ENCODE assay signal across 14 cellular contexts in the genomic region with DNA sequence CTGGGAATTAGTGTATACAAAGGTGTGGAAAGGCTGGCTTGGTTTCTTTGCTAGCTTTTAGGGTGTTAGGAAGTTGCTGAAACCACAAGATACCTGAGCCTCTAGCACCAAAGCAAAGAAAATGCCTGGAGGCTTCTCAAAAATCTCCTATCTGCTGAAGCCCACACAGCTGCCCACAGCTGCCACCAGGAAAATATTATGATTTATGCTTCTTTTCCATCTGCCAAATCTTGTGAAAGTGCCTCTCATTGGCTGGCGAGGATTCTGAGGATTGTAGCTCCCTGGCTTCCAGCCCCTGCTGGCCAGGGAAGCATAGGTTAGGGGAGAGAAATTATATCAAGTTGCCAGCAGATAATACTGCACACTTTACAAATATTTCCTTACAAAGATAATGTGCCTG.
DNase-seq lines count a peak whose midpoint lies in the region; ATAC-seq and TF ChIP-seq lines count a peak whose summit lies in the region.
"Had no signal": no experiment of that assay in that cellular context is flagged by ENCODE, and none has a peak within 500 bp of the region (broad histone marks: within the 10 kb centered on the region; RNA-seq: fewer than 3 reads in every experiment).

No MANE protein-coding gene starts in this region.

- H3K27ac Mint-ChIP-seq in neural crest cell (ENCODE audit: unreplicated experiment): no peak overlapping the region

- TF ChIP-seq CTCF in choroid plexus epithelial cell (conservative IDR thresholded peaks at IDR 0.05; ENCODE audit: low read depth, low read length) (peak; percentile 48), neural crest cell (conservative IDR thresholded peaks at IDR 0.05) (peak; percentile 28)

- no peaks in the 10 kb centered on the region for H3K9me3 Mint-ChIP-seq in neural crest cell

- no peak for ATAC-seq in HG02678 (IDR thresholded peaks at IDR 0.05; ENCODE audit: unreplicated experiment)
- no peak for ATAC-seq in GM19035 (IDR thresholded peaks at IDR 0.05; ENCODE audit: unreplicated experiment)
- ATAC-seq: body of pancreas had no signal

- H3K27me3 Mint-ChIP-seq in neural crest cell (ENCODE audit: low read depth): no peaks in the 10 kb centered on the region

- H3K36me3 Mint-ChIP-seq in neural crest cell (ENCODE audit: low read depth): no peaks in the 10 kb centered on the region

- no peak overlapping the region for H3K4me3 Mint-ChIP-seq in neural crest cell

- H3K4me3 ChIP-seq in choroid plexus epithelial cell (ENCODE audit: low read depth, low read length): no peak overlapping the region
- H3K4me3 ChIP-seq: body of pancreas, prostate gland had no signal

- no peaks in the 10 kb centered on the region for H3K4me1 Mint-ChIP-seq in neural crest cell

- peak; percentile 25 for DNase-seq in DMS 273 treated with DMSO at 0.1 percent for 48 hours (lab: John Stamatoyannopoulos, UW)
- DNase-seq in LHCN-M2 (ENCODE audit: low read depth): peak; percentile 73
- no peak for DNase-seq in choroid plexus epithelial cell (ENCODE audit: low read depth)
- DNase-seq in neural crest cell (ENCODE audit: low read depth, low spot score): no peak
- DNase-seq in DMS53 (lab: John Stamatoyannopoulos, UW): no peak
- DNase-seq: activated CD4-positive, CD25-positive, alpha-beta regulatory T cell treated with anti-CD3 and anti-CD28 coated beads, Interleukin-2, amount 50 U/mL, for 72 hours; body of pancreas; mesendoderm; NCI-H1436 treated with DMSO at 0.1 percent for 48 hours; NK-92 treated with Interleukin-12 subunit alpha and Interleukin-12 subunit beta, amount 100 ng/mL, for 24 hours; SW 1271 had no signal

Comparison
In these comparisons a context has a peak if more than half of its experiments do, and no peak if none do; other contexts are left out.
1. DNase-seq: peak in DMS 273 treated with DMSO at 0.1 percent for 48 hours (single experiment) and LHCN-M2 (single experiment); none in choroid plexus epithelial cell (single experiment), neural crest cell (single experiment) and DMS53 (single experiment).